Comparison of ENCODE assay signal across 16 cellular contexts in genomic region chr6:122422614-122423267, GRCh38. TPM values are rescaled to one million over a fixed set of nuclear protein-coding genes. Genes with fewer than 3 reads are reported as not detected.
DNase-seq lines count a peak whose midpoint lies in the region; ATAC-seq and FAIRE-seq lines count a peak whose summit lies in the region.
"Had no signal": no experiment of that assay in that cellular context is flagged by ENCODE, and none has a peak within 500 bp of the region (broad histone marks: within the 10 kb centered on the region; RNA-seq: fewer than 3 reads in every experiment).

No MANE protein-coding gene starts in this region.

- FAIRE-seq in HTR-8/SVneo (lab: Jason Lieb, UNC), result peak; percentile 77

- intact Hi-C loops in left colon (cut with DNase I, micrococcal nuclease), result no loop called here

- no peak for DNase-seq in HTR-8/SVneo (ENCODE audit: insufficient read length, low spot score)
- DNase-seq in NCI-H2227 (lab: John Stamatoyannopoulos, UW; ENCODE audit: unreplicated experiment), result no peak
- DNase-seq in RPMI8226, result no peak
- no peak for DNase-seq in left colon
- DNase-seq: activated effector memory CD4-positive, alpha-beta T cell treated with anti-CD3 and anti-CD28 coated beads, Interleukin-2, amount 50 U/mL, for 16 hours; C1 segment of cervical spinal cord; caudate nucleus; erythroblast; mucosa of descending colon; NCI-H446 treated with DMSO at 0.1 percent for 48 hours; tibial artery had no signal

- ATAC-seq in GM18520 (IDR thresholded peaks at IDR 0.05; ENCODE audit: unreplicated experiment) (peak; percentile 92), GM21381 (IDR thresholded peaks at IDR 0.05; ENCODE audit: unreplicated experiment) (peak; percentile 82), HG02970 (IDR thresholded peaks at IDR 0.05; ENCODE audit: low FRiP score, unreplicated experiment) (peak; percentile 77), HG03097 (IDR thresholded peaks at IDR 0.05; ENCODE audit: low FRiP score, unreplicated experiment) (no peak), left colon (no peak)
- ATAC-seq: mucosa of descending colon, WTC11 had no signal

RNA-seq across cellular contexts. Expression of gene HSF2, which starts 23.3 kb away (rescaled TPM):
- 1 to 10 TPM; 4.0 to 5.8 TPM for total RNA-seq in left colon

RNA-seq across cellular contexts. Expression of gene SERINC1, which starts 48.9 kb away (rescaled TPM):
- 100 to 1,000 TPM in 1 of 2 donors, 10 to 100 TPM in 1; 90.9 to 144 TPM for total RNA-seq in left colon

Comparison
In these comparisons a context has a peak if more than half of its experiments do, and no peak if none do; other contexts are left out.
1. ATAC-seq: peak in GM18520 (single experiment), GM21381 (single experiment) and HG02970 (single experiment); none in HG03097 (single experiment) and left colon (single experiment).